8 cellular contexts compared by ENCODE assay signal in genomic region chr4:4386296-4386735, GRCh38.
DNase-seq lines count a peak whose midpoint lies in the region; ATAC-seq and TF ChIP-seq lines count a peak whose summit lies in the region.

No MANE protein-coding gene starts in this region.

- no peaks in the 10 kb centered on the region for H3K9me3 ChIP-seq in iPS-18c (ENCODE audit: control insufficient read depth, insufficient read depth, low read length)

- no peak for DNase-seq in AG10803 (ENCODE audit: low read depth)
- DNase-seq in NCI-H1105 (lab: John Stamatoyannopoulos, UW), result peak; percentile 22
- DNase-seq in activated effector memory CD4-positive, alpha-beta T cell treated with Interleukin-2 at 50 U/mL for 16 hours, result peak; percentile 34
- peak; percentile 45 for DNase-seq in stimulated activated CD8-positive, alpha-beta memory T cell treated with anti-CD3 and anti-CD28 coated beads, Interleukin-4, amount 100 ng/mL, for 48 hours
- DNase-seq in effector CD4-positive, alpha-beta T cell, result no peak

- no peak for TF ChIP-seq CTCF in AG10803 (conservative IDR thresholded peaks at IDR 0.05; ENCODE audit: low read length)

- H3K4me3 ChIP-seq in AG10803 (ENCODE audit: low read length), result peak overlapping the region; percentile 15; the same call in 1 of the 2 replicates
- H3K4me3 ChIP-seq in iPS-18c (ENCODE audit: insufficient read depth, low read depth, low read length), result peak overlapping the region; percentile 77

- ATAC-seq in HG03342 (IDR thresholded peaks at IDR 0.05; ENCODE audit: unreplicated experiment) (no peak), HG02870 (IDR thresholded peaks at IDR 0.05; ENCODE audit: unreplicated experiment) (no peak)

Comparison
In these comparisons a context has a peak if more than half of its experiments do, and no peak if none do; other contexts are left out.
1. DNase-seq: peak in NCI-H1105 (single experiment), activated effector memory CD4-positive, alpha-beta T cell treated with Interleukin-2 at 50 U/mL for 16 hours (single experiment) and stimulated activated CD8-positive, alpha-beta memory T cell treated with anti-CD3 and anti-CD28 coated beads, Interleukin-4, amount 100 ng/mL, for 48 hours (single experiment); none in AG10803 (single experiment) and effector CD4-positive, alpha-beta T cell (single experiment).